ENCODE assay signal across 19 cellular contexts in the genomic region with DNA sequence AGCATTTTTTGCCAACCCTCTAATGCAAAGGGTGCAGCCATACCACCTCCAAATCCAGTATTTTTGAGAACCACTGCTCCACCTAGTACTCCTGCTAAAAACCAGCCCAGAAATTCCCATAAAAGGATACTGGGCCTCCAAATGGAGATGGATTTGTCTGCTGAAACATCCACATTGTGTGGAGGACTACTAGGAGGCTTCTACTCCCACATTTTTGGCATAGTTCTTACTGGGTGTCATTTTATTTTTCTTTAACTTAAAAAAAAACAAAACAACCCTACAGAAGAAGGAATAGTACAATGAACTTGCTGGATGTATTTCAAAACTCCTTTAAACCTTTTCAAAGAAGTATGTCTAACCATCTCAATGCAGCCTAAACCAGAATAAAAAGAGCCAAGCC.
DNase-seq lines count a peak whose midpoint lies in the region; ATAC-seq and TF ChIP-seq lines count a peak whose summit lies in the region.
"Had no signal": no experiment of that assay in that cellular context is flagged by ENCODE, and none has a peak within 500 bp of the region (broad histone marks: within the 10 kb centered on the region; RNA-seq: fewer than 3 reads in every experiment).

No MANE protein-coding gene starts in this region.

- intact Hi-C loops in uterus (cut with DNase I; ENCODE audit: low total_unique reads), result no loop called here

- DNase-seq in GM23248 (peak; percentile 12), NCI-H226 (peak; percentile 37), fibroblast of villous mesenchyme (ENCODE audit: low read depth) (peak; percentile 49), uterus (no peak)
- no peak for DNase-seq in activated T-cell treated with anti-CD3 and anti-CD28 coated beads, Interleukin-2, amount 50 U/mL, for 48 hours
- DNase-seq: activated naive CD4-positive, alpha-beta T cell treated with Interleukin-2 at 50 U/mL for 16 hours; activated T-cell treated with anti-CD3 and anti-CD28 coated beads, Interleukin-2, amount 50 U/mL, for 24 hours; BE2C; DMS79; foreskin melanocyte; hippocampal formation; islet precursor cell; KG1; NCI-H1694 treated with DMSO at 0.1 percent for 48 hours; stimulated activated CD4-positive, alpha-beta T cell treated with anti-CD3 and anti-CD28 coated beads, Interleukin-2, amount 100 ng/mL, for 48 hours; stimulated activated naive CD4-positive, alpha-beta T cell treated with Interleukin-2 at 50 U/mL for 16 hours had no signal

- H3K4me2 ChIP-seq in GM23248 (ENCODE audit: unreplicated experiment) (no peak overlapping the region), skeletal muscle satellite cell (ENCODE audit: low read length) (peak overlapping the region; percentile 17)

- no peaks in the 10 kb centered on the region for H3K79me2 ChIP-seq in GM23248 (ENCODE audit: insufficient read depth)

- H3K9ac ChIP-seq in GM23248, result no peak overlapping the region
- no peak overlapping the region for H3K9ac ChIP-seq in skeletal muscle satellite cell (ENCODE audit: low read depth, low read length)

- no peak overlapping the region for H3K4me3 ChIP-seq in GM23248
- H3K4me3 ChIP-seq in fibroblast of villous mesenchyme (ENCODE audit: low read depth, low read length), result no peak overlapping the region
- no peak overlapping the region for H3K4me3 ChIP-seq in skeletal muscle satellite cell (ENCODE audit: low read length)
- H3K4me3 ChIP-seq in uterus, result no peak overlapping the region
- H3K4me3 ChIP-seq: lung had no signal

- no peak; the same call in 1 of the 3 replicates for ATAC-seq in SK-N-SH treated with all-trans-retinoic acid at 6 μM for 48 hours

- TF ChIP-seq CTCF in fibroblast of villous mesenchyme (IDR thresholded peaks at IDR 0.05; ENCODE audit: insufficient read depth, low read depth, low read length) (no peak), uterus (IDR thresholded peaks at IDR 0.05) (no peak)

- no peaks in the 10 kb centered on the region for H4K20me1 ChIP-seq in GM23248 (ENCODE audit: insufficient read depth)

- H3F3A ChIP-seq in GM23248 (ENCODE audit: insufficient read depth), result no peaks in the 10 kb centered on the region

- no peaks in the 10 kb centered on the region for H3K9me3 ChIP-seq in GM23248 (ENCODE audit: low read depth)
- no peaks in the 10 kb centered on the region for H3K9me3 ChIP-seq in skeletal muscle satellite cell (replicated peaks; ENCODE audit: low read length)
- no peaks in the 10 kb centered on the region for H3K9me3 ChIP-seq in uterus
- H3K9me3 ChIP-seq: BE2C had no signal

- H3K4me1 ChIP-seq in GM23248 (ENCODE audit: insufficient read depth) (peaks cover 11% of the 10 kb centered on the region), skeletal muscle satellite cell (ENCODE audit: control insufficient read depth, insufficient read depth, low read length) (peaks cover 27% of the 10 kb centered on the region), uterus (no peaks in the 10 kb centered on the region)

- no peak overlapping the region for H2AFZ ChIP-seq in GM23248

- H3K27ac ChIP-seq in GM23248 (no peak overlapping the region), uterus (no peak overlapping the region)

- H3K27me3 ChIP-seq in GM23248 (replicated peaks; ENCODE audit: insufficient read depth) (no peaks in the 10 kb centered on the region), skeletal muscle satellite cell (ENCODE audit: control insufficient read depth, insufficient read depth, low read length) (no peaks in the 10 kb centered on the region), uterus (no peaks in the 10 kb centered on the region)
- H3K27me3 ChIP-seq: BE2C had no signal

- TF ChIP-seq POLR2A in uterus (IDR thresholded peaks at IDR 0.05), result no peak

- in situ Hi-C loops in GM23248 (cut with MboI), result no loop called here

- H3K9me2 ChIP-seq in GM23248 (ENCODE audit: insufficient read depth), result 0 out of 2 replicates have a peak, but pooled peaks cover 5% of the 10 kb centered on the region

- H3K36me3 ChIP-seq in GM23248 (ENCODE audit: low read depth), result no peaks in the 10 kb centered on the region
- no peaks in the 10 kb centered on the region for H3K36me3 ChIP-seq in skeletal muscle satellite cell (ENCODE audit: insufficient read depth, low read length)
- no peaks in the 10 kb centered on the region for H3K36me3 ChIP-seq in uterus

TF ChIP-seq in SK-N-SH treated with all-trans-retinoic acid at 6 μM for 48 hours, 23 proteins besides CTCF, POLR2A, EP300 and RAD21:
- TF ChIP-seq ARNTL (CRISPR knock-in tag; IDR thresholded peaks at IDR 0.05; ENCODE audit: borderline replicate concordance, low read depth) (no peak), RARB (CRISPR knock-in tag; IDR thresholded peaks at IDR 0.05) (no peak), ZFP30 (CRISPR knock-in tag; IDR thresholded peaks at IDR 0.05) (no peak), ZNF8 (CRISPR knock-in tag; IDR thresholded peaks at IDR 0.05) (no peak), SNAI2 (CRISPR knock-in tag; IDR thresholded peaks at IDR 0.05) (no peak), ZNF565 (CRISPR knock-in tag; conservative IDR thresholded peaks at IDR 0.05; ENCODE audit: low read depth) (no peak), GLIS3 (CRISPR knock-in tag; IDR thresholded peaks at IDR 0.05) (no peak)
- TF ChIP-seq, protein P1, sequence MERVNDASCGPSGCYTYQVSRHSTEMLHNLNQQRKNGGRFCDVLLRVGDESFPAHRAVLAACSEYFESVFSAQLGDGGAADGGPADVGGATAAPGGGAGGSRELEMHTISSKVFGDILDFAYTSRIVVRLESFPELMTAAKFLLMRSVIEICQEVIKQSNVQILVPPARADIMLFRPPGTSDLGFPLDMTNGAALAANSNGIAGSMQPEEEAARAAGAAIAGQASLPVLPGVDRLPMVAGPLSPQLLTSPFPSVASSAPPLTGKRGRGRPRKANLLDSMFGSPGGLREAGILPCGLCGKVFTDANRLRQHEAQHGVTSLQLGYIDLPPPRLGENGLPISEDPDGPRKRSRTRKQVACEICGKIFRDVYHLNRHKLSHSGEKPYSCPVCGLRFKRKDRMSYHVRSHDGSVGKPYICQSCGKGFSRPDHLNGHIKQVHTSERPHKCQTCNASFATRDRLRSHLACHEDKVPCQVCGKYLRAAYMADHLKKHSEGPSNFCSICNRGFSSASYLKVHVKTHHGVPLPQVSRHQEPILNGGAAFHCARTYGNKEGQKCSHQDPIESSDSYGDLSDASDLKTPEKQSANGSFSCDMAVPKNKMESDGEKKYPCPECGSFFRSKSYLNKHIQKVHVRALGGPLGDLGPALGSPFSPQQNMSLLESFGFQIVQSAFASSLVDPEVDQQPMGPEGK (CRISPR knock-in tag; IDR thresholded peaks at IDR 0.05; ENCODE audit: borderline replicate concordance), result no peak
- TF ChIP-seq, protein P2, sequence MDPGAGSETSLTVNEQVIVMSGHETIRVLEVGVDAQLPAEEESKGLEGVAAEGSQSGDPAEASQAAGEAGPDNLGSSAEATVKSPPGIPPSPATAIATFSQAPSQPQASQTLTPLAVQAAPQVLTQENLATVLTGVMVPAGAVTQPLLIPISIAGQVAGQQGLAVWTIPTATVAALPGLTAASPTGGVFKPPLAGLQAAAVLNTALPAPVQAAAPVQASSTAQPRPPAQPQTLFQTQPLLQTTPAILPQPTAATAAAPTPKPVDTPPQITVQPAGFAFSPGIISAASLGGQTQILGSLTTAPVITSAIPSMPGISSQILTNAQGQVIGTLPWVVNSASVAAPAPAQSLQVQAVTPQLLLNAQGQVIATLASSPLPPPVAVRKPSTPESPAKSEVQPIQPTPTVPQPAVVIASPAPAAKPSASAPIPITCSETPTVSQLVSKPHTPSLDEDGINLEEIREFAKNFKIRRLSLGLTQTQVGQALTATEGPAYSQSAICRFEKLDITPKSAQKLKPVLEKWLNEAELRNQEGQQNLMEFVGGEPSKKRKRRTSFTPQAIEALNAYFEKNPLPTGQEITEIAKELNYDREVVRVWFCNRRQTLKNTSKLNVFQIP (CRISPR knock-in tag; IDR thresholded peaks at IDR 0.05; ENCODE audit: borderline replicate concordance, low read depth), result no peak
- TF ChIP-seq, protein P3, sequence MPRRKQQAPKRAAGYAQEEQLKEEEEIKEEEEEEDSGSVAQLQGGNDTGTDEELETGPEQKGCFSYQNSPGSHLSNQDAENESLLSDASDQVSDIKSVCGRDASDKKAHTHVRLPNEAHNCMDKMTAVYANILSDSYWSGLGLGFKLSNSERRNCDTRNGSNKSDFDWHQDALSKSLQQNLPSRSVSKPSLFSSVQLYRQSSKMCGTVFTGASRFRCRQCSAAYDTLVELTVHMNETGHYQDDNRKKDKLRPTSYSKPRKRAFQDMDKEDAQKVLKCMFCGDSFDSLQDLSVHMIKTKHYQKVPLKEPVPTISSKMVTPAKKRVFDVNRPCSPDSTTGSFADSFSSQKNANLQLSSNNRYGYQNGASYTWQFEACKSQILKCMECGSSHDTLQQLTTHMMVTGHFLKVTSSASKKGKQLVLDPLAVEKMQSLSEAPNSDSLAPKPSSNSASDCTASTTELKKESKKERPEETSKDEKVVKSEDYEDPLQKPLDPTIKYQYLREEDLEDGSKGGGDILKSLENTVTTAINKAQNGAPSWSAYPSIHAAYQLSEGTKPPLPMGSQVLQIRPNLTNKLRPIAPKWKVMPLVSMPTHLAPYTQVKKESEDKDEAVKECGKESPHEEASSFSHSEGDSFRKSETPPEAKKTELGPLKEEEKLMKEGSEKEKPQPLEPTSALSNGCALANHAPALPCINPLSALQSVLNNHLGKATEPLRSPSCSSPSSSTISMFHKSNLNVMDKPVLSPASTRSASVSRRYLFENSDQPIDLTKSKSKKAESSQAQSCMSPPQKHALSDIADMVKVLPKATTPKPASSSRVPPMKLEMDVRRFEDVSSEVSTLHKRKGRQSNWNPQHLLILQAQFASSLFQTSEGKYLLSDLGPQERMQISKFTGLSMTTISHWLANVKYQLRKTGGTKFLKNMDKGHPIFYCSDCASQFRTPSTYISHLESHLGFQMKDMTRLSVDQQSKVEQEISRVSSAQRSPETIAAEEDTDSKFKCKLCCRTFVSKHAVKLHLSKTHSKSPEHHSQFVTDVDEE (CRISPR knock-in tag; IDR thresholded peaks at IDR 0.05), result no peak
TF ChIP-seq in SK-N-SH treated with all-trans-retinoic acid at 6 μM for 48 hours: peak in this region for 0.

Comparison
In these comparisons a context has a peak if more than half of its experiments do, and no peak if none do; other contexts are left out.
1. DNase-seq: peak in GM23248 (single experiment), NCI-H226 (single experiment) and fibroblast of villous mesenchyme (single experiment); none in uterus (0 of 2) and activated T-cell treated with anti-CD3 and anti-CD28 coated beads, Interleukin-2, amount 50 U/mL, for 48 hours (0 of 2).